ENCODE assay signal across 16 cellular contexts in the genomic region with DNA sequence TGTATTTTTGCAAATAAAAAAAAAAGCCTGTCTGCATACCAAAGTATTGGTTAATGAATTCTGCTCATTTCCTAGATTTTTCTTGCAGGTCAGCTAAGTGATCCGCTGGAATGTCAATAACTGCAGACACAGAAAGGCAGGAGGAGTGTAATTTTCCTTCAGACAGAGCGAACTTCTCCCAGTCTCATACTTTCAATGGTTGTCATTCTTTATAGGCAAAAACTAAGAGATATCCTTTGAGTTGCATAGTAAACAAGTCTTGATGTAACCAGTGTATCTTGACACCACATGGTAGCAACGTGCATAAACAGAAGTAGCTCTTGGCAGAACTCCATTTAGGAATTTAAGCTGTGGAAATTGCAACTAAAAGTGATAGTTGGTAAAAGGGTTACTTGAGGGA. TPM values are rescaled to one million over a fixed set of nuclear protein-coding genes. Genes with fewer than 3 reads are reported as not detected.
DNase-seq lines count a peak whose midpoint lies in the region; ATAC-seq and TF ChIP-seq lines count a peak whose summit lies in the region.
"Had no signal": no experiment of that assay in that cellular context is flagged by ENCODE, and none has a peak within 500 bp of the region (broad histone marks: within the 10 kb centered on the region; RNA-seq: fewer than 3 reads in every experiment).

No MANE protein-coding gene starts in this region.

- no peak overlapping the region for H3K4me2 ChIP-seq in trophoblast cell (ENCODE audit: low read length)
- H3K4me2 ChIP-seq: A549 had no signal

- TF ChIP-seq CTCF in BJ (IDR thresholded peaks at IDR 0.05; ENCODE audit: insufficient read depth, low read depth, low read length) = no peak
- TF ChIP-seq CTCF in esophagus squamous epithelium (IDR thresholded peaks at IDR 0.05) = no peak

- WGBS in trophoblast cell (ENCODE audit: extremely low coverage, insufficient coverage, insufficient read length) = no CpG with 5 or more reads among the region's 3 CpGs
- 33 to 40% methylated on average over 3 of the region's 3 CpGs for WGBS in esophagus squamous epithelium, 2 donors

- H3K9me3 ChIP-seq in adipocyte (ENCODE audit: control insufficient read depth, low read length) = peaks cover 4% of the 10 kb centered on the region
- H3K9me3 ChIP-seq in trophoblast cell (ENCODE audit: insufficient read depth, low read depth, low read length) = no peaks in the 10 kb centered on the region
- no peaks in the 10 kb centered on the region for H3K9me3 ChIP-seq in esophagus squamous epithelium
- H3K9me3 ChIP-seq: A549 had no signal

- no peak overlapping the region for H4K91ac ChIP-seq in trophoblast cell (ENCODE audit: low read depth, low read length)

- intact Hi-C loops in esophagus squamous epithelium (cut with DNase I) = no loop called here

- H4K8ac ChIP-seq in trophoblast cell (ENCODE audit: low read depth, low read length) = no peak overlapping the region

- H3K4ac ChIP-seq in trophoblast cell (ENCODE audit: low read depth, low read length) = no peak overlapping the region

- H3K4me1 ChIP-seq in adipocyte (ENCODE audit: control insufficient read depth, insufficient read depth, low read length) (no peaks in the 10 kb centered on the region), trophoblast cell (ENCODE audit: control insufficient read depth in 1 of 2, insufficient read depth in 2 of 2, low read length in 2 of 2) (peaks cover 3 to 9% of the 10 kb centered on the region in 2 experiments), esophagus squamous epithelium (peaks cover 0 to 6% (median 0%) of the 10 kb centered on the region in 3 donors)
- H3K4me1 ChIP-seq: A549 had no signal

- no peak overlapping the region for H2BK12ac ChIP-seq in trophoblast cell (ENCODE audit: low read length)

- H3K14ac ChIP-seq in trophoblast cell (ENCODE audit: low read length) = no peak overlapping the region

- TF ChIP-seq POLR2A in esophagus squamous epithelium (IDR thresholded peaks at IDR 0.05) = no peak

- H2AFZ ChIP-seq in trophoblast cell (ENCODE audit: insufficient read depth, low read length, poor library complexity) = no peak overlapping the region

- H3K79me1 ChIP-seq in trophoblast cell (ENCODE audit: low read length) = peaks cover 8% of the 10 kb centered on the region

- H3K79me2 ChIP-seq in trophoblast cell (ENCODE audit: control insufficient read depth, insufficient read depth, low read length, poor library complexity) = peaks cover under 1% of the 10 kb centered on the region

- H3K27ac ChIP-seq in trophoblast cell (ENCODE audit: low read depth, low read length) (peak overlapping the region; percentile 81), esophagus squamous epithelium (no peak overlapping the region)
- H3K27ac ChIP-seq: A549, RWPE1 had no signal

- no peak overlapping the region for H3K23ac ChIP-seq in trophoblast cell (ENCODE audit: low read length)

- DNase-seq in BJ (ENCODE audit: low read depth) (peak; percentile 0), adipocyte (ENCODE audit: low read depth) (peak; percentile 24), iris pigment epithelial cell (ENCODE audit: low read depth) (peak; percentile 14), trophoblast cell (peak; percentile 66 to 90), esophagus squamous epithelium (lab: John Stamatoyannopoulos, UW) (no peak), DMS114 treated with DMSO at 0.1 percent for 48 hours (lab: John Stamatoyannopoulos, UW; ENCODE audit: unreplicated experiment) (no peak)
- DNase-seq: AML-193, COR-L47, DMS153, HCEC 1CT, NCI-H187, NCI-H446 had no signal

- H3K4me3 ChIP-seq in BJ (ENCODE audit: low read depth, low read length) = no peak overlapping the region
- H3K4me3 ChIP-seq in adipocyte (ENCODE audit: low read length) = no peak overlapping the region
- H3K4me3 ChIP-seq in trophoblast cell (ENCODE audit: low read depth, low read length) = no peak overlapping the region
- H3K4me3 ChIP-seq in esophagus squamous epithelium = no peak overlapping the region
- H3K4me3 ChIP-seq: A549 had no signal

- no peak overlapping the region for H3K9ac ChIP-seq in adipocyte (ENCODE audit: low read length)
- H3K9ac ChIP-seq in trophoblast cell (ENCODE audit: low read length) = no peak overlapping the region

- no peak overlapping the region for H2BK120ac ChIP-seq in trophoblast cell (ENCODE audit: insufficient read depth, low read length, poor library complexity)

- no peak overlapping the region for H4K12ac ChIP-seq in trophoblast cell (ENCODE audit: low read depth, low read length)

- H3K18ac ChIP-seq in trophoblast cell (ENCODE audit: low read length) = no peak overlapping the region

- POLR2A ChIA-PET in BJ (lab: Charles Lee) = no interaction called here

- H2AK5ac ChIP-seq in trophoblast cell (ENCODE audit: low read length) = no peak overlapping the region

- no peak overlapping the region for H2BK5ac ChIP-seq in trophoblast cell (ENCODE audit: low read depth, low read length, poor library complexity)

- H3K36me3 ChIP-seq in BJ (ENCODE audit: control insufficient read depth, insufficient read depth, low read length) (no peaks in the 10 kb centered on the region), adipocyte (ENCODE audit: control insufficient read depth, insufficient read depth, low read length, severe bottlenecking) (no peaks in the 10 kb centered on the region), trophoblast cell (ENCODE audit: control insufficient read depth in 1 of 2, insufficient read depth in 2 of 2, low read length in 2 of 2) (peaks cover 0 to 2% of the 10 kb centered on the region in 2 experiments), esophagus squamous epithelium (no peaks in the 10 kb centered on the region)

- ATAC-seq in GM21367 (IDR thresholded peaks at IDR 0.05; ENCODE audit: unreplicated experiment) (no peak), HG03457 (IDR thresholded peaks at IDR 0.05; ENCODE audit: unreplicated experiment) (no peak)
- ATAC-seq: A549 had no signal

- CTCF ChIA-PET in BJ (lab: Yijun Ruan, JAX) = no interaction called here

- no peaks in the 10 kb centered on the region for H3K27me3 ChIP-seq in BJ (ENCODE audit: control insufficient read depth, insufficient read depth, low read length)
- peaks cover 51% of the 10 kb centered on the region for H3K27me3 ChIP-seq in adipocyte (replicated peaks; ENCODE audit: control insufficient read depth, insufficient read depth, low read length)
- H3K27me3 ChIP-seq in trophoblast cell (ENCODE audit: insufficient read depth, low read length) = no peaks in the 10 kb centered on the region
- peaks cover 0 to 5% (median 0%) of the 10 kb centered on the region in 4 donors for H3K27me3 ChIP-seq in esophagus squamous epithelium

RNA-seq across cellular contexts. Expression of gene CAPN6, which starts 8.2 kb away (rescaled TPM):
- 0.01 TPM in 1 of 2 replicates, not detected in the other for polyA plus RNA-seq in BJ (2011; rRNA removed)
- polyA minus RNA-seq in BJ (2011; rRNA and poly(A)+ RNA removed) = not detected in 2 replicates
- polyA plus RNA-seq in trophoblast cell (2013) = 229 and 236 TPM in 2 replicates
- 1 to 10 TPM in 2 of 4 donors, under 1 TPM in 2; 0.19 to 6.5 (median 3.3) TPM for total RNA-seq in esophagus squamous epithelium
- polyA plus RNA-seq: A549 had no signal

Comparison
In these comparisons a context has a peak if more than half of its experiments do, and no peak if none do; other contexts are left out.
1. DNase-seq: peak in BJ (single experiment), adipocyte (single experiment), iris pigment epithelial cell (single experiment) and trophoblast cell (2 of 2); none in esophagus squamous epithelium (single experiment) and DMS114 treated with DMSO at 0.1 percent for 48 hours (single experiment).